In genomic region chr4:166493828-166494432, GRCh38 we compare ENCODE assay signal across 23 cellular contexts.
DNase-seq lines count a peak whose midpoint lies in the region; ATAC-seq, FAIRE-seq and TF ChIP-seq lines count a peak whose summit lies in the region.
"Had no signal": no experiment of that assay in that cellular context is flagged by ENCODE, and none has a peak within 500 bp of the region (broad histone marks: within the 10 kb centered on the region; RNA-seq: fewer than 3 reads in every experiment).

No MANE protein-coding gene starts in this region.

- no peaks in the 10 kb centered on the region for H3K79me1 ChIP-seq in mesendoderm (ENCODE audit: low read length)

- no peaks in the 10 kb centered on the region for H3K4me1 Mint-ChIP-seq in activated naive CD4-positive, alpha-beta T cell treated with anti-CD3 and anti-CD28 coated beads, Interleukin-2, amount 10 ng/mL, durations not matched to agents 7 days and 5 days
- H3K4me1 Mint-ChIP-seq: CD14-positive monocyte, naive B cell had no signal

- H3K79me2 ChIP-seq in GM12878 (ENCODE audit: control insufficient read depth, insufficient read depth, low read length): no peaks in the 10 kb centered on the region
- no peaks in the 10 kb centered on the region for H3K79me2 ChIP-seq in mesendoderm (ENCODE audit: control insufficient read depth, insufficient read depth, low read length)

- no peak overlapping the region for H2AFZ ChIP-seq in GM12878 (ENCODE audit: control insufficient read depth, low read depth, low read length)

- no peak overlapping the region for H3K56ac ChIP-seq in mesendoderm (ENCODE audit: low read length)

- H3K9me3 ChIP-seq in GM12878 (replicated peaks; ENCODE audit: control insufficient read depth, insufficient read depth, low read length): no peaks in the 10 kb centered on the region
- H3K9me3 ChIP-seq in heart right ventricle: no peaks in the 10 kb centered on the region
- H3K9me3 ChIP-seq: vagina had no signal

- H3K4me3 ChIP-seq in GM12878 (no peak overlapping the region), mesendoderm (ENCODE audit: low read length) (no peak overlapping the region), heart right ventricle (no peak overlapping the region)
- H3K4me3 ChIP-seq: coronary artery, MG63, vagina had no signal

- H3K23ac ChIP-seq in mesendoderm (ENCODE audit: low read length): no peak overlapping the region

- no peak overlapping the region for H3K4me2 ChIP-seq in GM12878 (ENCODE audit: control insufficient read depth, insufficient read depth)
- H3K4me2 ChIP-seq in mesendoderm (ENCODE audit: low read length): no peak overlapping the region

- FAIRE-seq in GM12878 (lab: Jason Lieb, UNC): no peak
- FAIRE-seq: TTC549 had no signal

- POLR2A ChIA-PET in GM12878 (lab: Charles Lee): no interaction called here

- H3K4me1 ChIP-seq in GM12878 (ENCODE audit: control insufficient read depth, insufficient read depth, low read length) (no peaks in the 10 kb centered on the region), mesendoderm (ENCODE audit: control insufficient read depth, low read depth, low read length) (no peaks in the 10 kb centered on the region), heart right ventricle (no peaks in the 10 kb centered on the region)
- H3K4me1 ChIP-seq: vagina had no signal

- no peak overlapping the region for H3K4me3 Mint-ChIP-seq in activated naive CD4-positive, alpha-beta T cell treated with anti-CD3 and anti-CD28 coated beads, Interleukin-2, amount 10 ng/mL, durations not matched to agents 7 days and 5 days
- H3K4me3 Mint-ChIP-seq: activated naive CD8-positive, alpha-beta T cell; activated T-cell treated with anti-CD3 and anti-CD28 coated beads, Interleukin-2, amount 50 U/mL, for 72 hours; brain; CD14-positive monocyte; naive B cell had no signal

- H3K27me3 ChIP-seq in GM12878 (replicated peaks in 1 of 2; ENCODE audit: control insufficient read depth in 2 of 2, insufficient read depth in 2 of 2, low read length in 1 of 2): no peaks in the 10 kb centered on the region
- H3K27me3 ChIP-seq in mesendoderm (ENCODE audit: insufficient read depth, low read length, poor library complexity): no peaks in the 10 kb centered on the region
- H3K27me3 ChIP-seq in heart right ventricle: no peaks in the 10 kb centered on the region
- H3K27me3 ChIP-seq: MG63, vagina had no signal

- H3K27ac Mint-ChIP-seq in activated naive CD4-positive, alpha-beta T cell treated with anti-CD3 and anti-CD28 coated beads, Interleukin-2, amount 10 ng/mL, durations not matched to agents 7 days and 5 days: no peak overlapping the region
- H3K27ac Mint-ChIP-seq: activated naive CD8-positive, alpha-beta T cell; activated T-cell treated with anti-CD3 and anti-CD28 coated beads, Interleukin-2, amount 50 U/mL, for 72 hours; brain; CD14-positive monocyte; naive B cell had no signal

- H3K18ac ChIP-seq in mesendoderm (ENCODE audit: low read length): no peak overlapping the region

- CTCF ChIA-PET in GM12878 (lab: Yijun Ruan, JAX): no interaction called here
- CTCF ChIA-PET in activated naive CD4-positive, alpha-beta T cell treated with anti-CD3 and anti-CD28 coated beads, Interleukin-2, amount 10 ng/mL, durations not matched to agents 7 days and 5 days (lab: Charles Lee): no interaction called here

- no TSS peak for BruUV-seq in GM12878 (replicated peaks; lab: Mats Ljungman, UMichigan)

- H4K8ac ChIP-seq in mesendoderm (ENCODE audit: low read depth, low read length): no peak overlapping the region

- no peak overlapping the region for H3K9ac ChIP-seq in GM12878 (ENCODE audit: control insufficient read depth, insufficient read depth, low read length)
- no peak overlapping the region for H3K9ac ChIP-seq in mesendoderm (ENCODE audit: low read length)

- no peak for TF ChIP-seq RAD21 in GM12878 (IDR thresholded peaks at IDR 0.05; ENCODE audit: insufficient read depth, low read depth, low read length)

- H2BK5ac ChIP-seq in mesendoderm (ENCODE audit: low read length): no peak overlapping the region

- no peak overlapping the region for H3K4ac ChIP-seq in mesendoderm (ENCODE audit: low read depth, low read length)

- H3K27ac ChIP-seq in GM12878 (ENCODE audit: control insufficient read depth, insufficient read depth) (no peak overlapping the region), mesendoderm (ENCODE audit: low read depth, low read length) (no peak overlapping the region), heart right ventricle (no peak overlapping the region)
- H3K27ac ChIP-seq: coronary artery, vagina had no signal

- H3K9me3 Mint-ChIP-seq in activated naive CD4-positive, alpha-beta T cell treated with anti-CD3 and anti-CD28 coated beads, Interleukin-2, amount 10 ng/mL, durations not matched to agents 7 days and 5 days: peaks cover 2% of the 10 kb centered on the region
- H3K9me3 Mint-ChIP-seq: brain had no signal

- ATAC-seq in GM12878 (peak; percentile 81), heart right ventricle (no peak), HG02885 (IDR thresholded peaks at IDR 0.05; ENCODE audit: poor library complexity, unreplicated experiment) (no peak)
- ATAC-seq: activated T-cell treated with anti-CD3 and anti-CD28 coated beads, Interleukin-2, amount 50 U/mL, for 72 hours; right cardiac atrium had no signal

- no peak for TF ChIP-seq CTCF in GM12878 (IDR thresholded peaks at IDR 0.05 in 2 of 3, conservative IDR thresholded peaks at IDR 0.05 in 1 of 3; ENCODE audit: control insufficient read depth in 2 of 3, extremely low read depth in 1 of 3, insufficient read depth in 1 of 3, low read depth in 3 of 3, low read length in 3 of 3)
- no peak for TF ChIP-seq CTCF in heart right ventricle (IDR thresholded peaks at IDR 0.05)

- no peaks in the 10 kb centered on the region for H3K27me3 Mint-ChIP-seq in activated naive CD4-positive, alpha-beta T cell treated with anti-CD3 and anti-CD28 coated beads, Interleukin-2, amount 10 ng/mL, durations not matched to agents 7 days and 5 days
- H3K27me3 Mint-ChIP-seq: activated naive CD8-positive, alpha-beta T cell; brain; naive B cell had no signal

- no peak overlapping the region for H4K5ac ChIP-seq in mesendoderm (ENCODE audit: low read length)

- in situ Hi-C loops in GM12878 (cut with MboI): no loop called here

- no peaks in the 10 kb centered on the region for H3K36me3 Mint-ChIP-seq in activated naive CD4-positive, alpha-beta T cell treated with anti-CD3 and anti-CD28 coated beads, Interleukin-2, amount 10 ng/mL, durations not matched to agents 7 days and 5 days
- H3K36me3 Mint-ChIP-seq: activated naive CD8-positive, alpha-beta T cell; brain; CD14-positive monocyte; naive B cell had no signal

- H3K36me3 ChIP-seq in GM12878 (ENCODE audit: control insufficient read depth in 2 of 2, insufficient read depth in 2 of 2, low read length in 1 of 2) (no peaks in the 10 kb centered on the region), mesendoderm (ENCODE audit: control insufficient read depth, insufficient read depth, low read length) (no peaks in the 10 kb centered on the region), heart right ventricle (no peaks in the 10 kb centered on the region)
- H3K36me3 ChIP-seq: MG63, vagina had no signal

- H2BK15ac ChIP-seq in mesendoderm (replicated peaks; ENCODE audit: low read depth): no peak overlapping the region

- RAD21 ChIA-PET in GM12878 (lab: Charles Lee; ENCODE audit: unreplicated experiment): no interaction called here

- no peak overlapping the region for H2BK120ac ChIP-seq in mesendoderm (ENCODE audit: low read depth, low read length)

- intact Hi-C loops in GM12878 (cut with micrococcal nuclease; ENCODE audit: unreplicated experiment): no loop called here
- intact Hi-C loops in heart right ventricle (cut with DNase I): no loop called here

- H2AK5ac ChIP-seq in mesendoderm (ENCODE audit: low read length): no peak overlapping the region

- SMC1A ChIA-PET in GM12878 (lab: Charles Lee; ENCODE audit: uncharacterized antibody, unreplicated experiment): no interaction called here

- TF ChIP-seq EP300 in GM12878 (IDR thresholded peaks at IDR 0.05; ENCODE audit: borderline replicate concordance in 1 of 2, control insufficient read depth in 1 of 2, low read depth in 2 of 2, low read length in 2 of 2): no peak

- DNase-seq in EH (ENCODE audit: low read depth) (peak; percentile 55), LoVo (ENCODE audit: low spot score) (peak; percentile 38), GM12878 (ENCODE audit: low read depth, low spot score) (no peak), mesendoderm (peak; percentile 21), NCI-H187 (lab: John Stamatoyannopoulos, UW) (no peak), heart right ventricle (no peak)
- DNase-seq in activated naive CD4-positive, alpha-beta T cell treated with anti-CD3 and anti-CD28 coated beads, Interleukin-2, amount 10 ng/mL, durations not matched to agents 7 days and 5 days: no peak
- DNase-seq: activated CD4-positive, alpha-beta T cell treated with anti-CD3 and anti-CD28 coated beads for 1 hour; activated T-cell treated with anti-CD3 and anti-CD28 coated beads, Interleukin-2, amount 50 U/mL, for 72 hours; GF-D8; MG63; naive B cell; NCI-H1436 treated with DMSO at 0.1 percent for 48 hours; NCI-H2171 treated with DMSO at 0.1 percent for 48 hours; right cardiac atrium; SHP77 treated with DMSO at 0.1 percent for 48 hours had no signal

- TF ChIP-seq POLR2A in GM12878 (IDR thresholded peaks at IDR 0.05; ENCODE audit: low read depth, low read length): no peak

- no peaks in the 10 kb centered on the region for H4K20me1 ChIP-seq in GM12878 (ENCODE audit: control insufficient read depth, insufficient read depth)

- 0% methylated on average over 2 of the region's 2 CpGs for WGBS in GM12878 (ENCODE audit: insufficient coverage, insufficient replicate concordance, low lambda C conversion rate, missing lambda C conversion rate)
- no CpG with 5 or more reads among the region's 2 CpGs for WGBS in mesendoderm (ENCODE audit: extremely low coverage, insufficient coverage, low lambda C conversion rate)
- 49 to 68% methylated on average over 2 of the region's 2 CpGs for WGBS in heart right ventricle, 2 donors

TF ChIP-seq in GM12878, 131 proteins besides CTCF, POLR2A, EP300 and RAD21 (continues in another document):
- TF ChIP-seq SMARCA5 (IDR thresholded peaks at IDR 0.05) (no peak), KLF5 (IDR thresholded peaks at IDR 0.05; ENCODE audit: partially characterized antibody) (no peak), TBL1XR1 (IDR thresholded peaks at IDR 0.05; ENCODE audit: low read depth, low read length) (no peak), ZBTB33 (IDR thresholded peaks at IDR 0.05) (no peak)

Comparison
In these comparisons a context has a peak if more than half of its experiments do, and no peak if none do; other contexts are left out.
1. DNase-seq: peak in EH (single experiment), LoVo (single experiment) and mesendoderm (single experiment); none in GM12878 (single experiment), activated naive CD4-positive, alpha-beta T cell treated with anti-CD3 and anti-CD28 coated beads, Interleukin-2, amount 10 ng/mL, durations not matched to agents 7 days and 5 days (single experiment), NCI-H187 (0 of 2) and heart right ventricle (0 of 2).